Comparison of ENCODE assay signal across 8 cellular contexts in the genomic region with DNA sequence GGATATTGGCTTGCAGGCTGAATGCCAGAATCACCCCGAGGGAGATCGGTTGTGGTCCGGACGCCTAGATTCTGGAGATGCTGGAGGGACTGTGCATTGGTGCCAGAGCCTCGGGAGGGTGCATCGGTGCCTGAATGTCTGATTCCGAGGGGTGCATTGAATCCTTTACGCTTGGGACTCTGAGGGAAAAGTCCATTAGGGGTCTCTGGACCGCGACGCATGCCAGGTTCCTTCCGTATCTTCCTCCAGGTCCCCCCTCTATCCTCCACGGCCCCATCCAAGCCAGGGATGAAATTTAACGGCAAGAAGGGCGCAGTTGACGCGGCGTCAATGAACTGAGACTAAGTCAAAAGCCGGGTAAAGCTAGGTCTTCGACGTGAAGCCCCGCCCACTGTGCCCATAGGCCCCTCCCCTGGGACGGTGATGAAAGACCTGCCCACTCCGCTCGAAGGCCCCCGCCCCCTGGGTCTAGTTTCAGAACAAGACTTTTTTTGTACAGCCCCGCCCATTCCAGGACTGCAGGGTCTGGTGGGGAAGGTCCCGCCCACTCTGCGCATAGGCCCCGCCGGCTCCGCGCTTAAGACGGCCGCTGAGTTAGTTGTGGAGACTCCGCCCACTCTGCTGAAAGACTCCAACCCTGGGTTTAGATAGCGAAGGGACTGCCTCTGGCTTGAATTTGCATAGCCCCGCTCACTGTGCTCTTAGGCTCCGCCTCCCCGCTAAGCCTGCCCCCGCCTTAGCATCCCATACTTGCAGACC. TPM values are rescaled to one million over a fixed set of nuclear protein-coding genes. Genes with fewer than 3 reads are reported as not detected.
DNase-seq lines count a peak whose midpoint lies in the region; ATAC-seq, FAIRE-seq and TF ChIP-seq lines count a peak whose summit lies in the region.

No MANE protein-coding gene starts in this region.

- FAIRE-seq in HTR-8/SVneo (lab: Jason Lieb, UNC), result peak; percentile 72

- H3K9ac ChIP-seq in NT2/D1 (ENCODE audit: insufficient read length, low read depth), result peak overlapping the region; percentile 72

- 1 to 3% methylated on average over 36 of the region's 41 CpGs for WGBS in mesodermal cell (ENCODE audit: insufficient coverage in 2 of 2), 2 experiments

- POLR2A ChIA-PET in CD4-positive, alpha-beta memory T cell (lab: Charles Lee; ENCODE audit: partially characterized antibody), result interaction anchor here (0.6 to 4.0 kb wide), 22 partner anchors 8 to 135 kb away, joined by 3 to 31 read pairs (median 5); a partner anchor contains a TSS

- H3K4me3 Mint-ChIP-seq in CD4-positive, alpha-beta memory T cell, result peak overlapping the region; percentile 91 to 99 (median 98)
- H3K4me3 Mint-ChIP-seq in endothelial cell (ENCODE audit: unreplicated experiment), result peak overlapping the region; percentile 93

- peaks cover 2% of the 10 kb centered on the region for H3K36me3 ChIP-seq in CD4-positive, alpha-beta memory T cell (ENCODE audit: insufficient read depth, low read length)
- H3K36me3 ChIP-seq in NT2/D1 (ENCODE audit: insufficient read depth, insufficient read length, low read length) (peaks cover 16% of the 10 kb centered on the region), mesodermal cell (ENCODE audit: control insufficient read depth, insufficient read depth, low read length) (peaks cover 24% of the 10 kb centered on the region)

- peak overlapping the region; percentile 53 for H3K27ac ChIP-seq in CD4-positive, alpha-beta memory T cell (ENCODE audit: low read depth, low read length)
- peak overlapping the region; percentile 93 for H3K27ac ChIP-seq in mesodermal cell (ENCODE audit: low read depth, low read length, severe bottlenecking)

- no peaks in the 10 kb centered on the region for H3K27me3 Mint-ChIP-seq in CD4-positive, alpha-beta memory T cell
- peaks cover 14% of the 10 kb centered on the region for H3K27me3 Mint-ChIP-seq in endothelial cell (ENCODE audit: unreplicated experiment)

- TF ChIP-seq CTCF in endothelial cell (IDR thresholded peaks at IDR 0.05; ENCODE audit: unreplicated experiment), result no peak

- peak overlapping the region; percentile 69 to 88 for H3K4me3 ChIP-seq in CD4-positive, alpha-beta memory T cell (ENCODE audit: low read length in 2 of 2)
- H3K4me3 ChIP-seq in NT2/D1 (ENCODE audit: insufficient read length, low read depth) (peak overlapping the region; percentile 44), mesodermal cell (ENCODE audit: extremely low read depth, insufficient read depth, low read length, poor library complexity, severe bottlenecking) (peak overlapping the region; percentile 47)

- peaks cover 0 to 5% (median 0%) of the 10 kb centered on the region in 8 donors for H3K9me3 Mint-ChIP-seq in CD4-positive, alpha-beta memory T cell
- no peaks in the 10 kb centered on the region for H3K9me3 Mint-ChIP-seq in endothelial cell (ENCODE audit: unreplicated experiment)

- no peaks in the 10 kb centered on the region for H3K9me3 ChIP-seq in CD4-positive, alpha-beta memory T cell (ENCODE audit: control insufficient read depth in 1 of 2, low read length in 2 of 2)
- H3K9me3 ChIP-seq in NT2/D1 (ENCODE audit: insufficient read depth, low read length) (peaks cover 7% of the 10 kb centered on the region; the same call in 1 of the 2 replicates), mesodermal cell (ENCODE audit: control insufficient read depth, low read length) (peaks cover 2% of the 10 kb centered on the region)

- peaks cover 13 to 26% of the 10 kb centered on the region in 2 donors for H3K36me3 Mint-ChIP-seq in CD4-positive, alpha-beta memory T cell
- H3K36me3 Mint-ChIP-seq in endothelial cell (ENCODE audit: low read depth, unreplicated experiment), result peaks cover 16% of the 10 kb centered on the region

- H3K4me1 Mint-ChIP-seq in CD4-positive, alpha-beta memory T cell, result peaks cover 10 to 22% (median 15%) of the 10 kb centered on the region in 4 donors
- peaks cover 2% of the 10 kb centered on the region for H3K4me1 Mint-ChIP-seq in endothelial cell (ENCODE audit: unreplicated experiment)

- H3K27me3 ChIP-seq in CD4-positive, alpha-beta memory T cell (ENCODE audit: insufficient read depth, low read length), result no peaks in the 10 kb centered on the region
- H3K27me3 ChIP-seq in NT2/D1 (ENCODE audit: insufficient read depth, insufficient read length), result no peaks in the 10 kb centered on the region

- DNase-seq in CD4-positive, alpha-beta memory T cell, result peak; percentile 87 to 98 (median 91)
- DNase-seq in HTR-8/SVneo (ENCODE audit: insufficient read length, low spot score) (peak; percentile 78), NT2/D1 (ENCODE audit: low read depth, low spot score) (peak; percentile 95), endothelial cell (ENCODE audit: low spot score) (peak; percentile 98)
- DNase-seq in activated CD8-positive, alpha-beta memory T cell treated with anti-CD3 and anti-CD28 coated beads, Interleukin-2, amount 50 U/mL, for 48 hours, result peak; percentile 97
- DNase-seq in stimulated activated CD8-positive, alpha-beta memory T cell treated with anti-CD3 and anti-CD28 coated beads, Interleukin-15, amount 100 ng/mL, for 1 hour (ENCODE audit: low read depth), result peak; percentile 83

- peaks cover 17% of the 10 kb centered on the region for H3K4me1 ChIP-seq in CD4-positive, alpha-beta memory T cell (ENCODE audit: insufficient read depth, low read length)
- H3K4me1 ChIP-seq in NT2/D1 (ENCODE audit: insufficient read depth, insufficient read length), result peaks cover 10% of the 10 kb centered on the region
- H3K4me1 ChIP-seq in mesodermal cell (ENCODE audit: control insufficient read depth, insufficient read depth, low read length, poor library complexity, severe bottlenecking), result peaks cover 10% of the 10 kb centered on the region

- CTCF ChIA-PET in CD4-positive, alpha-beta memory T cell (lab: Charles Lee; ENCODE audit: partially characterized antibody), result interaction anchor here (1.2 to 21.6 kb wide), 6 partner anchors 14 to 95 kb away, joined by 3 to 835 read pairs (median 35); a partner anchor contains a TSS

- intact Hi-C loops in CD4-positive, alpha-beta memory T cell (cut with micrococcal nuclease), result loop anchor here (1.0 to 5.0 kb wide), 5 partner anchors 21 to 63 kb away; a partner anchor contains a TSS

- peak overlapping the region; percentile 95 to 99 (median 98) for H3K27ac Mint-ChIP-seq in CD4-positive, alpha-beta memory T cell
- peak overlapping the region; percentile 52 for H3K27ac Mint-ChIP-seq in endothelial cell (ENCODE audit: unreplicated experiment)

- ATAC-seq in GM21360 (IDR thresholded peaks at IDR 0.05; ENCODE audit: unreplicated experiment), result peak; percentile 55

RNA-seq across cellular contexts. Expression of a gene that starts 0.7 kb away (rescaled TPM):
- total RNA-seq in CD4-positive, alpha-beta memory T cell, result 10 to 100 TPM; 11.0 to 11.8 TPM
- 1 to 10 TPM; 2.1 to 3.6 TPM for polyA plus RNA-seq in CD4-positive, alpha-beta memory T cell
- total RNA-seq in endothelial cell (ENCODE audit: unreplicated experiment), result 2.3 TPM
- 1.0 TPM for polyA plus RNA-seq in mesodermal cell (2013, experiment 1 of 2)
- 1.2 TPM for polyA plus RNA-seq in mesodermal cell (2013, experiment 2 of 2)

RNA-seq across cellular contexts. Expression of a gene that starts 6.7 kb away (rescaled TPM):
- 10 to 100 TPM; 23.9 to 29.1 TPM for total RNA-seq in CD4-positive, alpha-beta memory T cell
- polyA plus RNA-seq in CD4-positive, alpha-beta memory T cell, result 10 to 100 TPM; 79.1 to 80.7 TPM
- total RNA-seq in endothelial cell (ENCODE audit: unreplicated experiment), result 42.9 TPM
- polyA plus RNA-seq in mesodermal cell (2013, experiment 1 of 2), result 42.9 TPM
- 40.8 TPM for polyA plus RNA-seq in mesodermal cell (2013, experiment 2 of 2)

RNA-seq across cellular contexts. Expression of a gene that starts 29.2 kb away (rescaled TPM):
- 10 to 100 TPM; 36.9 to 47.3 TPM for total RNA-seq in CD4-positive, alpha-beta memory T cell
- polyA plus RNA-seq in CD4-positive, alpha-beta memory T cell, result 1 to 10 TPM; 1.3 to 5.5 TPM
- 9.6 TPM for total RNA-seq in endothelial cell (ENCODE audit: unreplicated experiment)
- polyA plus RNA-seq in mesodermal cell (2013, experiment 1 of 2), result 16.6 TPM
- polyA plus RNA-seq in mesodermal cell (2013, experiment 2 of 2), result 13.9 TPM

RNA-seq across cellular contexts. Expression of a gene that starts 41.6 kb away (rescaled TPM):
- 10 to 100 TPM; 33.4 to 41.0 TPM for total RNA-seq in CD4-positive, alpha-beta memory T cell
- 10 to 100 TPM; 16.3 to 29.1 TPM for polyA plus RNA-seq in CD4-positive, alpha-beta memory T cell
- total RNA-seq in endothelial cell (ENCODE audit: unreplicated experiment), result 45.1 TPM
- polyA plus RNA-seq in mesodermal cell (2013, experiment 1 of 2), result 58.4 TPM
- 57.7 TPM for polyA plus RNA-seq in mesodermal cell (2013, experiment 2 of 2)

RNA-seq across cellular contexts. Expression of a gene that starts 41.9 kb away (rescaled TPM):
- total RNA-seq in CD4-positive, alpha-beta memory T cell, result under 1 TPM; 0.33 to 0.84 TPM
- 1 to 10 TPM in 1 of 2 donors, not detected in 1; 1.3 TPM for polyA plus RNA-seq in CD4-positive, alpha-beta memory T cell
- total RNA-seq in endothelial cell (ENCODE audit: unreplicated experiment), result 3.4 TPM
- polyA plus RNA-seq in mesodermal cell (2013, experiment 1 of 2), result 1.7 TPM
- 0.91 TPM for polyA plus RNA-seq in mesodermal cell (2013, experiment 2 of 2)

Comparison
In these comparisons a context has a peak if more than half of its experiments do, and no peak if none do; other contexts are left out.
1. Peak in every context shown above with its lines: DNase-seq, ATAC-seq, H3K4me3 ChIP-seq and H3K27ac ChIP-seq.